ENCODE assay signal across 12 cellular contexts in the genomic region with DNA sequence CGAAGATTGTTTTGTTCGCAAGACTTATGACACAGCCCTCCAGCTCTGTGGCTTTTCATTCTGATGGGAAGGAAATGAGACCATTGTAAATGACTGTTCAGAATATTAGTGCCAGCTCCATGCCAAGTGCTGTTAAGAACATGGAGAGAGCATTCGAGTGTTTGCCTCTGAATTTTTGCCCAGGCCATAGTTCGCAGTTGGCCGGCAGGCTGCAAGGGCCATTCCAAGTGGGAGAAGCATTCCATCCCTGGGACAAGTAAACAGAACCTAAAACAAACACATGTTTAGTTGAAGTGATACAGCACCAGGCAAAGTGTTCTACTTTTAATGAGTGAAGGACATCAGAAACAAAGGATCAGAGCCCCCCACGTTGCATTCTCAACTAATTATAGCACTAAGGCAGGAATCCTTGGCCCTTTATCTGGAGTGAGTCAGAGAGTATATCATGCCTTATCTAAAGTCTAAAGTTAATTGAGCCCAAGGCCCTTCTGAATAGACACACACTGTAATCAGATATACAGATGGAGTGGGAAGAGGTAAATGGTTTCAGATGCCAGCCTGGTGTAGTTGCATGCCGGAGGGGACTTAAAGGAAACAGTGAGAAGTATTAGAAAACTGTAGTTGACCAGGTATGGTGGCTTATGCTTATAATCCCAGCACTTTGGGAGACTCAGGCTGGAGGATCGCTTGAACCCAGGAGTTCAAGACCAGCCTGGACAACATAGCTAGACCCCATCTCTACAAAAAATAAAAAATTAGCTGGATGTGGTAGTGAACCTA. TPM values are rescaled to one million over a fixed set of nuclear protein-coding genes. Genes with fewer than 3 reads are reported as not detected.
DNase-seq lines count a peak whose midpoint lies in the region; ATAC-seq and TF ChIP-seq lines count a peak whose summit lies in the region.
"Had no signal": no experiment of that assay in that cellular context is flagged by ENCODE, and none has a peak within 500 bp of the region (broad histone marks: within the 10 kb centered on the region; RNA-seq: fewer than 3 reads in every experiment).

No MANE protein-coding gene starts in this region.

- in situ Hi-C loops in GM23248 (cut with MboI) (no loop called here), ACHN (cut with HindIII; ENCODE audit: low pct_ligation_motif_present, low pct_unique_long_range_greater_than_20kb, low sequenced_read_pairs) (no loop called here)

- peaks cover 1 to 4% of the 10 kb centered on the region in 2 donors for H3K36me3 Mint-ChIP-seq in stimulated activated naive B cell treated with anti-CD40 and anti-IgM and Interleukin-4, amounts not matched to agents 10 μg/mL and 1 μg/mL and 100 μg/mL, for 72 hours
- no peaks in the 10 kb centered on the region for H3K36me3 Mint-ChIP-seq in activated CD8-positive, alpha-beta T cell treated with anti-CD3 and anti-CD28 coated beads for 36 hours (ENCODE audit: low read depth)

- no peaks in the 10 kb centered on the region for H3K27me3 Mint-ChIP-seq in stimulated activated naive B cell treated with anti-CD40 and anti-IgM and Interleukin-4, amounts not matched to agents 10 μg/mL and 1 μg/mL and 100 μg/mL, for 72 hours
- no peaks in the 10 kb centered on the region for H3K27me3 Mint-ChIP-seq in activated CD8-positive, alpha-beta T cell treated with anti-CD3 and anti-CD28 coated beads for 36 hours
- H3K27me3 Mint-ChIP-seq: CD4-positive, alpha-beta T cell had no signal

- DNase-seq in SK-N-SH, result peak; percentile 63
- DNase-seq in right atrium auricular region (ENCODE audit: low spot score), result no peak
- no peak for DNase-seq in stimulated activated naive B cell treated with anti-CD40 and anti-IgM and Interleukin-4, amounts not matched to agents 10 μg/mL and 1 μg/mL and 100 μg/mL, for 72 hours
- DNase-seq in GM23248, result no peak
- no peak for DNase-seq in ACHN
- no peak for DNase-seq in activated CD8-positive, alpha-beta T cell treated with anti-CD3 and anti-CD28 coated beads for 36 hours
- DNase-seq: activated CD8-positive, alpha-beta memory T cell treated with anti-CD3 and anti-CD28 coated beads, Interleukin-2, amount 50 U/mL, for 48 hours; CD4-positive, alpha-beta T cell; NCI-H1436 had no signal

- H3K4me2 ChIP-seq in SK-N-SH (peak overlapping the region; percentile 59), GM23248 (ENCODE audit: unreplicated experiment) (no peak overlapping the region)

- TF ChIP-seq RAD21 in SK-N-SH (IDR thresholded peaks at IDR 0.05; ENCODE audit: low read length), result no peak

- H3K4me1 ChIP-seq in HEK293 (ENCODE audit: control insufficient read depth, insufficient read depth, low read length) (peaks cover 22% of the 10 kb centered on the region), SK-N-SH (ENCODE audit: control insufficient read depth in 1 of 2, insufficient read depth in 2 of 2, low read depth in 1 of 2, low read length in 1 of 2) (peaks cover 0 to 9% of the 10 kb centered on the region in 2 experiments; a peak in 1 of 4 replicates), right atrium auricular region (peaks cover 0 to 12% of the 10 kb centered on the region in 2 donors), GM23248 (ENCODE audit: insufficient read depth) (no peaks in the 10 kb centered on the region)
- H3K4me1 ChIP-seq: ascending aorta had no signal

- H3K9ac ChIP-seq in SK-N-SH (no peak overlapping the region), GM23248 (no peak overlapping the region)

- H2AFZ ChIP-seq in SK-N-SH (ENCODE audit: low read depth), result no peak overlapping the region; the same call in 1 of the 2 replicates
- H2AFZ ChIP-seq in GM23248, result no peak overlapping the region

- peak overlapping the region; percentile 20 for H3K27ac Mint-ChIP-seq in stimulated activated naive B cell treated with anti-CD40 and anti-IgM and Interleukin-4, amounts not matched to agents 10 μg/mL and 1 μg/mL and 100 μg/mL, for 72 hours
- no peak overlapping the region for H3K27ac Mint-ChIP-seq in activated CD8-positive, alpha-beta T cell treated with anti-CD3 and anti-CD28 coated beads for 36 hours
- H3K27ac Mint-ChIP-seq: CD4-positive, alpha-beta T cell had no signal

- WGBS in SK-N-SH (ENCODE audit: low lambda C conversion rate), result 45% methylated on average over 8 of the region's 8 CpGs
- 65 to 74% methylated on average over 8 of the region's 8 CpGs for WGBS in GM23248 (ENCODE audit: low coverage in 1 of 2, low lambda C conversion rate in 2 of 2, missing lambda C conversion rate in 2 of 2), 2 experiments

- TF ChIP-seq EP300 in SK-N-SH (IDR thresholded peaks at IDR 0.05; ENCODE audit: borderline replicate concordance in 1 of 2, low read depth in 1 of 2, low read length in 1 of 2), result peak; percentile 33 to 79; a peak in 2 of 4 replicates

- H3K79me2 ChIP-seq in SK-N-SH (ENCODE audit: insufficient read depth) (no peaks in the 10 kb centered on the region), GM23248 (ENCODE audit: insufficient read depth) (no peaks in the 10 kb centered on the region)

- H3K27me3 ChIP-seq in SK-N-SH (ENCODE audit: insufficient read depth), result no peaks in the 10 kb centered on the region
- H3K27me3 ChIP-seq in right atrium auricular region, result no peaks in the 10 kb centered on the region
- H3K27me3 ChIP-seq in GM23248 (replicated peaks; ENCODE audit: insufficient read depth), result no peaks in the 10 kb centered on the region
- H3K27me3 ChIP-seq: ascending aorta had no signal

- H3K4me1 Mint-ChIP-seq in stimulated activated naive B cell treated with anti-CD40 and anti-IgM and Interleukin-4, amounts not matched to agents 10 μg/mL and 1 μg/mL and 100 μg/mL, for 72 hours, result peaks cover 0 to 6% of the 10 kb centered on the region in 2 donors
- H3K4me1 Mint-ChIP-seq in activated CD8-positive, alpha-beta T cell treated with anti-CD3 and anti-CD28 coated beads for 36 hours (ENCODE audit: low read depth), result no peaks in the 10 kb centered on the region

- intact Hi-C loops in activated CD8-positive, alpha-beta T cell treated with anti-CD3 and anti-CD28 coated beads for 36 hours (cut with micrococcal nuclease), result no loop called here

- POLR2A ChIA-PET in HEK293 (lab: Yijun Ruan, JAX) (no interaction called here), SK-N-SH (lab: Yijun Ruan, JAX) (interaction anchor here (0.7 kb wide), 1 partner anchor 431 kb away, joined by 4 read pairs; no protein-coding TSS in a partner anchor)
- POLR2A ChIA-PET in activated CD8-positive, alpha-beta T cell treated with anti-CD3 and anti-CD28 coated beads for 36 hours (lab: Charles Lee), result no interaction called here

- H3K9me2 ChIP-seq in SK-N-SH (no peaks in the 10 kb centered on the region), GM23248 (ENCODE audit: insufficient read depth) (no peaks in the 10 kb centered on the region)

- H3K4me3 ChIP-seq in HEK293 (ENCODE audit: low read depth, low read length) (no peak overlapping the region), SK-N-SH (ENCODE audit: low read depth in 2 of 2, low read length in 1 of 2) (no peak overlapping the region), right atrium auricular region (no peak overlapping the region), GM23248 (no peak overlapping the region)
- H3K4me3 ChIP-seq: ascending aorta had no signal

- no peak for TF ChIP-seq CTCF in HEK293 (tag by site-specific recombination; IDR thresholded peaks at IDR 0.05)
- TF ChIP-seq CTCF in SK-N-SH (IDR thresholded peaks at IDR 0.05), result no peak
- TF ChIP-seq CTCF in right atrium auricular region (IDR thresholded peaks at IDR 0.05), result no peak
- no peak for TF ChIP-seq CTCF in activated CD8-positive, alpha-beta T cell treated with anti-CD3 and anti-CD28 coated beads for 36 hours (IDR thresholded peaks at IDR 0.05)

- no peaks in the 10 kb centered on the region for H3K9me3 Mint-ChIP-seq in stimulated activated naive B cell treated with anti-CD40 and anti-IgM and Interleukin-4, amounts not matched to agents 10 μg/mL and 1 μg/mL and 100 μg/mL, for 72 hours
- H3K9me3 Mint-ChIP-seq in activated CD8-positive, alpha-beta T cell treated with anti-CD3 and anti-CD28 coated beads for 36 hours, result no peaks in the 10 kb centered on the region
- H3K9me3 Mint-ChIP-seq: CD4-positive, alpha-beta T cell had no signal

- no peaks in the 10 kb centered on the region for H4K20me1 ChIP-seq in SK-N-SH (ENCODE audit: insufficient read depth)
- no peaks in the 10 kb centered on the region for H4K20me1 ChIP-seq in GM23248 (ENCODE audit: insufficient read depth)

- H3K4me3 Mint-ChIP-seq in stimulated activated naive B cell treated with anti-CD40 and anti-IgM and Interleukin-4, amounts not matched to agents 10 μg/mL and 1 μg/mL and 100 μg/mL, for 72 hours, result no peak overlapping the region
- no peak overlapping the region for H3K4me3 Mint-ChIP-seq in activated CD8-positive, alpha-beta T cell treated with anti-CD3 and anti-CD28 coated beads for 36 hours
- H3K4me3 Mint-ChIP-seq: CD4-positive, alpha-beta T cell had no signal

- CTCF ChIA-PET in HEK293 (lab: Yijun Ruan, JAX), result no interaction called here
- CTCF ChIA-PET in SK-N-SH (lab: Yijun Ruan, JAX), result interaction anchor here (1.7 kb wide), 1 partner anchor 25 kb away, joined by 4 read pairs; no protein-coding TSS in a partner anchor
- CTCF ChIA-PET in activated CD8-positive, alpha-beta T cell treated with anti-CD3 and anti-CD28 coated beads for 36 hours (lab: Charles Lee), result no interaction called here

- peaks cover 8% of the 10 kb centered on the region for H3F3A ChIP-seq in SK-N-SH (replicated peaks; ENCODE audit: insufficient read depth)
- H3F3A ChIP-seq in GM23248 (ENCODE audit: insufficient read depth), result no peaks in the 10 kb centered on the region

- H3K27ac ChIP-seq in HEK293 (ENCODE audit: extremely low read depth, low read depth, low read length), result peak overlapping the region; percentile 56; the same call in 1 of the 2 replicates
- peak overlapping the region; percentile 25 to 50; a peak in 2 of 4 replicates for H3K27ac ChIP-seq in SK-N-SH (ENCODE audit: low read depth in 2 of 2, low read length in 1 of 2)
- H3K27ac ChIP-seq in right atrium auricular region, result peak overlapping the region; percentile 13 to 54
- no peak overlapping the region for H3K27ac ChIP-seq in GM23248
- H3K27ac ChIP-seq: ascending aorta had no signal

- H3K9me3 ChIP-seq in HEK293 (ENCODE audit: control insufficient read depth, insufficient read depth, low read depth, low read length), result no peaks in the 10 kb centered on the region
- H3K9me3 ChIP-seq in SK-N-SH, result no peaks in the 10 kb centered on the region
- H3K9me3 ChIP-seq in right atrium auricular region, result no peaks in the 10 kb centered on the region
- H3K9me3 ChIP-seq in GM23248 (ENCODE audit: low read depth), result no peaks in the 10 kb centered on the region
- H3K9me3 ChIP-seq: ascending aorta had no signal

- H3K36me3 ChIP-seq in HEK293 (ENCODE audit: control insufficient read depth in 2 of 2, insufficient read depth in 1 of 2, low read length in 2 of 2) (no peaks in the 10 kb centered on the region), SK-N-SH (replicated peaks in 1 of 2; ENCODE audit: control insufficient read depth in 1 of 2, insufficient read depth in 2 of 2, low read length in 1 of 2) (no peaks in the 10 kb centered on the region), right atrium auricular region (no peaks in the 10 kb centered on the region), GM23248 (ENCODE audit: low read depth) (no peaks in the 10 kb centered on the region)
- H3K36me3 ChIP-seq: ascending aorta had no signal

- no peak for ATAC-seq in stimulated activated naive B cell treated with anti-CD40 and anti-IgM and Interleukin-4, amounts not matched to agents 10 μg/mL and 1 μg/mL and 100 μg/mL, for 72 hours (replicated peaks)
- ATAC-seq in GM21529 (IDR thresholded peaks at IDR 0.05; ENCODE audit: unreplicated experiment), result no peak
- ATAC-seq in activated CD8-positive, alpha-beta T cell treated with anti-CD3 and anti-CD28 coated beads for 36 hours, result no peak

RNA-seq across cellular contexts. Expression of a gene that starts 53.3 kb away (rescaled TPM):
- polyA plus RNA-seq in SK-N-SH (2012; rRNA removed), result 11.0 and 13.2 TPM in 2 replicates
- 9.0 and 10.9 TPM in 2 replicates for polyA plus RNA-seq in SK-N-SH (2012; cell fraction: cytosol; rRNA removed)
- 22.0 and 24.4 TPM in 2 replicates for polyA plus RNA-seq in SK-N-SH (2012; cell fraction: nucleus; rRNA removed)
- 10 to 100 TPM; 45.0 to 68.0 TPM for total RNA-seq in right atrium auricular region
- 6.1 and 7.1 TPM in 2 replicates for total RNA-seq in GM23248 (2014; rRNA removed; shearing (Covaris generic))
- polyA plus RNA-seq in GM23248 (2016; fragmentation: Nextera tagmentation; extraction: Ambion mirVana), result 3.2 and 3.7 TPM in 2 replicates
- 1 to 10 TPM; 7.5 to 8.5 TPM for total RNA-seq in activated CD8-positive, alpha-beta T cell treated with anti-CD3 and anti-CD28 coated beads for 36 hours
